Comparison of ENCODE assay signal across 19 cellular contexts in the genomic region with DNA sequence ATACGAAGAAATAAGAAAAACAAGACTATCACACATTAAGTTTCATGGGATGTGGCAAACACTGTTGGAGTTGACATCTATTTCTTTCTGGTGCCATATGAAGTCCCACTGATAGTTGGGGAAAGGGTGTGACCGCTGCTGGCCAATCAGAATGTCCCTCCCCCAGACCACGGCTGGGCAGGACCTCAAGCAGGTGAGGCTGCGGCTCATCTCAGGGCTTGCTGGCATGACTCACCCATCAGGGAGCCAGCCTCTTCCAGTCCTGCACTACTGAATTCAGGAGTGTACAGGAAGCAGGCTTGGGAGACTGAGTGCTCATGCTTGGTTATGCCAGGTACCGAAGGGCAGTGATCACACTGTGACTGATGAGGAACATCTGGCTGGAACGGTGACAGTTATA. TPM values are rescaled to one million over a fixed set of nuclear protein-coding genes. Genes with fewer than 3 reads are reported as not detected.
DNase-seq lines count a peak whose midpoint lies in the region; ATAC-seq and TF ChIP-seq lines count a peak whose summit lies in the region.
"Had no signal": no experiment of that assay in that cellular context is flagged by ENCODE, and none has a peak within 500 bp of the region (broad histone marks: within the 10 kb centered on the region; RNA-seq: fewer than 3 reads in every experiment).

No MANE protein-coding gene starts in this region.

- ATAC-seq in GM19328 (IDR thresholded peaks at IDR 0.05; ENCODE audit: unreplicated experiment) (no peak), GM18505 (IDR thresholded peaks at IDR 0.05; ENCODE audit: unreplicated experiment) (no peak), HG03432 (IDR thresholded peaks at IDR 0.05; ENCODE audit: unreplicated experiment) (no peak)

- H3K4me1 Mint-ChIP-seq in MCF 10A (ENCODE audit: insufficient read depth, unreplicated experiment): peaks cover 33% of the 10 kb centered on the region
- H3K4me1 Mint-ChIP-seq: nephron had no signal

- no peaks in the 10 kb centered on the region for H3K4me1 ChIP-seq in breast epithelium

- CTCF ChIA-PET in MCF 10A (lab: Yijun Ruan, JAX) (interaction anchor here (1.3 to 1.4 kb wide), 2 partner anchors 19 to 296 kb away, joined by 3 to 4 read pairs; partner anchors contain the start of gene PREP), RWPE1 (lab: Yijun Ruan, JAX) (no interaction called here)

- no peaks in the 10 kb centered on the region for H3K36me3 ChIP-seq in breast epithelium

- POLR2A ChIA-PET in MCF 10A (lab: Yijun Ruan, JAX): interaction anchor here (1.5 to 3.4 kb wide), 2 partner anchors 11 to 21 kb away, joined by 9 to 25 read pairs; no protein-coding TSS in a partner anchor
- POLR2A ChIA-PET in RWPE1 (lab: Yijun Ruan, JAX; ENCODE audit: low non-redundant PET): no interaction called here

- peaks cover 28% of the 10 kb centered on the region for H3K36me3 Mint-ChIP-seq in MCF 10A (ENCODE audit: insufficient read depth, unreplicated experiment)

- H3K4me3 ChIP-seq in breast epithelium: no peak overlapping the region

- no peaks in the 10 kb centered on the region for H3K27me3 Mint-ChIP-seq in MCF 10A (ENCODE audit: insufficient read depth, unreplicated experiment)
- H3K27me3 Mint-ChIP-seq: activated CD4-positive, alpha-beta T cell treated with anti-CD3 and anti-CD28 coated beads, Interleukin-2, amount 10 ng/mL, durations not matched to agents 7 days and 5 days had no signal

- intact Hi-C loops in MCF 10A (cut with micrococcal nuclease) (no loop called here), breast epithelium (cut with DNase I; ENCODE audit: low total_unique reads) (no loop called here)

- H3K27me3 ChIP-seq in breast epithelium: no peaks in the 10 kb centered on the region

- no peaks in the 10 kb centered on the region for H3K9me3 ChIP-seq in breast epithelium

- peak overlapping the region; percentile 11 for H3K27ac Mint-ChIP-seq in MCF 10A (ENCODE audit: low read depth, unreplicated experiment)
- H3K27ac Mint-ChIP-seq: activated CD4-positive, alpha-beta T cell treated with anti-CD3 and anti-CD28 coated beads, Interleukin-2, amount 10 ng/mL, durations not matched to agents 7 days and 5 days; nephron had no signal

- H3K27ac ChIP-seq in breast epithelium (no peak overlapping the region), RWPE1 (peak overlapping the region; percentile 53)

- BruUV-seq in MCF 10A (replicated peaks; lab: Mats Ljungman, UMichigan): no TSS peak

- no peak overlapping the region for H3K4me3 Mint-ChIP-seq in MCF 10A (ENCODE audit: unreplicated experiment)
- H3K4me3 Mint-ChIP-seq: activated CD4-positive, alpha-beta T cell treated with anti-CD3 and anti-CD28 coated beads, Interleukin-2, amount 10 ng/mL, durations not matched to agents 7 days and 5 days; nephron had no signal

- DNase-seq in MCF 10A (ENCODE audit: unreplicated experiment) (peak; percentile 79), breast epithelium (ENCODE audit: low spot score in 2 of 2) (no peak), RWPE1 (ENCODE audit: low spot score) (peak; percentile 86), islet precursor cell (peak; percentile 82), occipital lobe (lab: John Stamatoyannopoulos, UW) (no peak)
- DNase-seq: activated CD4-positive, alpha-beta T cell treated with anti-CD3 and anti-CD28 coated beads, Interleukin-2, amount 10 ng/mL, durations not matched to agents 7 days and 5 days; activated naive CD4-positive, alpha-beta T cell treated with Interleukin-2 at 50 U/mL for 16 hours; aorta; DMS79; hippocampal formation; KBM-7; kidney; NCI-H1105 treated with DMSO at 0.1 percent for 48 hours; NCI-H2107; stimulated activated CD4-positive, alpha-beta T cell treated with anti-CD3 and anti-CD28 coated beads, Interleukin-2, amount 100 ng/mL, for 48 hours had no signal

- TF ChIP-seq POLR2A in breast epithelium (IDR thresholded peaks at IDR 0.05): no peak
- TF ChIP-seq POLR2A in GM18505 (IDR thresholded peaks at IDR 0.05; ENCODE audit: borderline replicate concordance, extremely low read depth, insufficient read depth, insufficient read length): no peak

- TF ChIP-seq CTCF in MCF 10A (IDR thresholded peaks at IDR 0.05; ENCODE audit: unreplicated experiment): no peak
- no peak for TF ChIP-seq CTCF in breast epithelium (IDR thresholded peaks at IDR 0.05)
- no peak for TF ChIP-seq CTCF in RWPE1 (conservative IDR thresholded peaks at IDR 0.05; ENCODE audit: low read depth)

- no peaks in the 10 kb centered on the region for H3K9me3 Mint-ChIP-seq in MCF 10A (ENCODE audit: unreplicated experiment)
- H3K9me3 Mint-ChIP-seq: activated CD4-positive, alpha-beta T cell treated with anti-CD3 and anti-CD28 coated beads, Interleukin-2, amount 10 ng/mL, durations not matched to agents 7 days and 5 days; nephron had no signal

RNA-seq across cellular contexts. Expression of gene PREP, which starts 18.9 kb away (rescaled TPM):
- total RNA-seq in MCF 10A (2022) (57.8 and 67.6 TPM in 2 replicates), breast epithelium (10 to 100 TPM; 18.4 to 22.3 (median 19.6) TPM), occipital lobe (25.7 TPM)

Comparison
In these comparisons a context has a peak if more than half of its experiments do, and no peak if none do; other contexts are left out.
1. DNase-seq: peak in MCF 10A (single experiment), RWPE1 (single experiment) and islet precursor cell (single experiment); none in breast epithelium (0 of 2) and occipital lobe (single experiment).